15 cellular contexts compared by ENCODE assay signal in the genomic region with DNA sequence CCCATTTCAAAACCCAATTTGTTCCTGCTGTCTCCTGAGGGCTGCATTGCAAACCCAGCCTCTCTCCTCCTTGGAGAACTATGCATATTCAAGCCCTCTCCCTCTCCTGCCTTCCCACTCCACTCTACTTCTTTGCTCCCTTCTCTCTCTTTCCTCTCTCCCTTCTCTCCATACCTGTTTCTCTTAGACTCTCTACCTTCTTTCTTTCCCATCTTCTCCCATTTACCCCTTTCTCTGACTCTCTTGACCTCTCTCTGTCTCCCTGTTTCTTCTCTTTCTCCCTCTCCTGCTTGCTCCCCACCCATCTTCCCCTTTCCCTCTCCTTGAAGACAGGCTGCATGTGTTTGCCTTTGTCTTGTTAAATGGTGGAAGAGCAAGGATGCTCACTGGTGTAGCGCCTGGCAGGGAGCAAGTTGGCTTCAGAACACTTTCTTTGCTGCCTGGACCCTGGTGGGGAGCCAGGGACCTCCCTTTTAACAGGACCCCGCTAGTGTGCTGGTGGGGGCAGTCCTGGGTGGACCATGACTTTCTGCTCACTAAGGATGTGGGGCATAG.
A peak's percentile ranks its signal among the peaks of the same experiment; 100 is the strongest.
DNase-seq lines count a peak whose midpoint lies in the region; ATAC-seq and TF ChIP-seq lines count a peak whose summit lies in the region.
"Had no signal": no experiment of that assay in that cellular context is flagged by ENCODE, and none has a peak within 500 bp of the region (broad histone marks: within the 10 kb centered on the region; RNA-seq: fewer than 3 reads in every experiment).

No MANE protein-coding gene starts in this region.

- peak overlapping the region; percentile 17 for H4K8ac ChIP-seq in neuronal stem cell (ENCODE audit: low read depth, low read length)

- H4K20me1 ChIP-seq in GM23338 (replicated peaks; ENCODE audit: insufficient read depth): no peaks in the 10 kb centered on the region

- POLR2A ChIA-PET in HEK293 (lab: Yijun Ruan, JAX): no interaction called here

- H3K36me3 ChIP-seq in GM23338 (ENCODE audit: insufficient read depth) (no peaks in the 10 kb centered on the region), HEK293 (ENCODE audit: control insufficient read depth in 2 of 2, insufficient read depth in 1 of 2, low read length in 2 of 2) (no peaks in the 10 kb centered on the region), neuronal stem cell (replicated peaks in 1 of 2; ENCODE audit: control insufficient read depth in 2 of 2, insufficient read depth in 2 of 2, low read length in 2 of 2) (no peaks in the 10 kb centered on the region)
- H3K36me3 ChIP-seq: HAP-1 had no signal

- ATAC-seq in GM23338: peak; percentile 48
- ATAC-seq in activated T-cell treated with anti-CD3 and anti-CD28 coated beads, Interleukin-2, amount 50 U/mL, for 72 hours (replicated peaks in 1 of 2): no peak
- ATAC-seq in effector memory CD8-positive, alpha-beta T cell (replicated peaks): no peak

- H3K23ac ChIP-seq in neuronal stem cell (ENCODE audit: low read depth, low read length, poor library complexity): no peak overlapping the region

- H3K79me2 ChIP-seq in GM23338 (replicated peaks; ENCODE audit: insufficient read depth): no peaks in the 10 kb centered on the region

- H2AFZ ChIP-seq in GM23338 (peak overlapping the region; percentile 85), neuronal stem cell (ENCODE audit: low read length) (no peak overlapping the region)

- H3K27me3 ChIP-seq in GM23338 (ENCODE audit: insufficient read depth): no peaks in the 10 kb centered on the region
- peaks cover 0 to 28% (median 0%) of the 10 kb centered on the region in 3 experiments for H3K27me3 ChIP-seq in neuronal stem cell (ENCODE audit: control insufficient read depth in 3 of 3, insufficient read depth in 3 of 3, low read depth in 1 of 3, low read length in 3 of 3)

- peak overlapping the region; percentile 42; the same call in 1 of the 2 replicates for H3K4me2 ChIP-seq in GM23338
- H3K4me2 ChIP-seq in neuronal stem cell (ENCODE audit: insufficient read depth, low read length, poor library complexity, severe bottlenecking): no peak overlapping the region

- H2BK120ac ChIP-seq in neuronal stem cell (ENCODE audit: low read depth, low read length): no peak overlapping the region

- no peaks in the 10 kb centered on the region for H3K79me1 ChIP-seq in neuronal stem cell (ENCODE audit: low read depth, low read length)

- no peak overlapping the region for H3K9ac ChIP-seq in neuronal stem cell (ENCODE audit: low read depth, low read length, poor library complexity)

- H3K36me3 Mint-ChIP-seq in GM23338 (ENCODE audit: low read depth) (no peaks in the 10 kb centered on the region), brain (no peaks in the 10 kb centered on the region)
- no peaks in the 10 kb centered on the region for H3K36me3 Mint-ChIP-seq in activated T-cell treated with anti-CD3 and anti-CD28 coated beads, Interleukin-2, amount 50 U/mL, for 72 hours (ENCODE audit: insufficient read depth in 2 of 2)
- H3K36me3 Mint-ChIP-seq in effector memory CD8-positive, alpha-beta T cell (ENCODE audit: insufficient read depth): no peaks in the 10 kb centered on the region
- H3K36me3 Mint-ChIP-seq: CD8-positive, alpha-beta memory T cell had no signal

- no peaks in the 10 kb centered on the region for H3K9me3 Mint-ChIP-seq in GM23338
- H3K9me3 Mint-ChIP-seq in brain: no peaks in the 10 kb centered on the region
- H3K9me3 Mint-ChIP-seq in activated T-cell treated with anti-CD3 and anti-CD28 coated beads, Interleukin-2, amount 50 U/mL, for 72 hours: no peaks in the 10 kb centered on the region
- H3K9me3 Mint-ChIP-seq in effector memory CD8-positive, alpha-beta T cell: no peaks in the 10 kb centered on the region
- H3K9me3 Mint-ChIP-seq: CD8-positive, alpha-beta memory T cell; HFFc6; IgD-negative memory B cell had no signal

- H4K91ac ChIP-seq in neuronal stem cell (ENCODE audit: low read depth, low read length, poor library complexity): peak overlapping the region; percentile 83

- H2AK5ac ChIP-seq in neuronal stem cell (ENCODE audit: low read depth, low read length): peak overlapping the region; percentile 50

- peaks cover 35% of the 10 kb centered on the region for H3K4me1 Mint-ChIP-seq in GM23338
- H3K4me1 Mint-ChIP-seq in brain: peaks cover 55% of the 10 kb centered on the region
- peaks cover 13% of the 10 kb centered on the region for H3K4me1 Mint-ChIP-seq in activated T-cell treated with anti-CD3 and anti-CD28 coated beads, Interleukin-2, amount 50 U/mL, for 72 hours (ENCODE audit: low read depth)
- H3K4me1 Mint-ChIP-seq in effector memory CD8-positive, alpha-beta T cell (ENCODE audit: low read depth in 2 of 2): no peaks in the 10 kb centered on the region
- H3K4me1 Mint-ChIP-seq: CD8-positive, alpha-beta memory T cell had no signal

- H2BK5ac ChIP-seq in neuronal stem cell (ENCODE audit: low read length): no peak overlapping the region

- CTCF ChIA-PET in HEK293 (lab: Yijun Ruan, JAX): no interaction called here

- H3K9me3 ChIP-seq in HEK293 (ENCODE audit: control insufficient read depth, insufficient read depth, low read depth, low read length) (no peaks in the 10 kb centered on the region), neuronal stem cell (replicated peaks in 1 of 2; ENCODE audit: control insufficient read depth in 2 of 2, insufficient read depth in 1 of 2, low read depth in 1 of 2, low read length in 2 of 2) (peaks cover 0 to 2% of the 10 kb centered on the region in 2 donors)
- H3K9me3 ChIP-seq: Caco-2, HAP-1 had no signal

- TF ChIP-seq CTCF in GM23338 (conservative IDR thresholded peaks at IDR 0.05; ENCODE audit: low read depth in 2 of 2) (no peak), HEK293 (tag by site-specific recombination; IDR thresholded peaks at IDR 0.05) (no peak), brain (conservative IDR thresholded peaks at IDR 0.05) (no peak), foreskin fibroblast (IDR thresholded peaks at IDR 0.05; ENCODE audit: low read depth, low read length) (no peak)

- peak overlapping the region; percentile 17 for H3K14ac ChIP-seq in neuronal stem cell (ENCODE audit: low read length)

- no CpG with 5 or more reads among the region's 2 CpGs for WGBS in neuronal stem cell (ENCODE audit: extremely low coverage in 2 of 2, insufficient read length in 2 of 2, insufficient replicate concordance in 1 of 2), 2 donors

- peak overlapping the region; percentile 72 for H3K18ac ChIP-seq in neuronal stem cell (ENCODE audit: low read length)

- H3K4me1 ChIP-seq in GM23338 (ENCODE audit: insufficient read depth): peaks cover 20% of the 10 kb centered on the region; the same call in 1 of the 2 replicates
- H3K4me1 ChIP-seq in HEK293 (ENCODE audit: control insufficient read depth, insufficient read depth, low read length): no peaks in the 10 kb centered on the region
- H3K4me1 ChIP-seq in neuronal stem cell (ENCODE audit: control insufficient read depth in 2 of 2, insufficient read depth in 1 of 2, low read depth in 1 of 2, low read length in 2 of 2): peaks cover 0 to 9% of the 10 kb centered on the region in 2 donors
- H3K4me1 ChIP-seq: Caco-2, HAP-1 had no signal

- H2BK12ac ChIP-seq in neuronal stem cell (ENCODE audit: low read length): no peak overlapping the region

- no peaks in the 10 kb centered on the region for H3K9me2 ChIP-seq in GM23338 (ENCODE audit: insufficient read depth)

- no peak overlapping the region for H3K4ac ChIP-seq in neuronal stem cell (ENCODE audit: low read length)

- H3K27ac Mint-ChIP-seq in GM23338 (no peak overlapping the region), brain (peak overlapping the region in 3 of 5 experiments; percentile 18 to 62 (median 32))
- no peak overlapping the region for H3K27ac Mint-ChIP-seq in activated T-cell treated with anti-CD3 and anti-CD28 coated beads, Interleukin-2, amount 50 U/mL, for 72 hours
- H3K27ac Mint-ChIP-seq in effector memory CD8-positive, alpha-beta T cell: no peak overlapping the region
- H3K27ac Mint-ChIP-seq: B cell, HFFc6, IgD-negative memory B cell had no signal

- H3K4me3 ChIP-seq in GM23338 (no peak overlapping the region), HEK293 (ENCODE audit: low read depth, low read length) (no peak overlapping the region), neuronal stem cell (ENCODE audit: low read length in 2 of 2) (no peak overlapping the region), foreskin fibroblast (ENCODE audit: low read depth in 1 of 2, low read length in 2 of 2) (no peak overlapping the region)
- H3K4me3 ChIP-seq: HAP-1 had no signal

- DNase-seq in GM23338 (ENCODE audit: low spot score) (no peak), neuronal stem cell (ENCODE audit: low spot score) (no peak), foreskin fibroblast (no peak)
- DNase-seq in activated T-cell treated with anti-CD3 and anti-CD28 coated beads, Interleukin-2, amount 50 U/mL, for 72 hours: no peak
- no peak for DNase-seq in effector memory CD8-positive, alpha-beta T cell
- DNase-seq: Caco-2; CD8-positive, alpha-beta memory T cell; DND-41; GDM1; HFFc6 had no signal

- H3K27me3 Mint-ChIP-seq in GM23338 (ENCODE audit: insufficient read depth, low read depth, poor library complexity) (peaks cover 10% of the 10 kb centered on the region), brain (peaks cover 3% of the 10 kb centered on the region)
- H3K27me3 Mint-ChIP-seq in activated T-cell treated with anti-CD3 and anti-CD28 coated beads, Interleukin-2, amount 50 U/mL, for 72 hours (ENCODE audit: low read depth): no peaks in the 10 kb centered on the region
- H3K27me3 Mint-ChIP-seq in effector memory CD8-positive, alpha-beta T cell: peaks cover 15 to 28% of the 10 kb centered on the region in 2 donors
- H3K27me3 Mint-ChIP-seq: B cell had no signal

- H3K27ac ChIP-seq in GM23338 (ENCODE audit: low read depth) (no peak overlapping the region), HEK293 (ENCODE audit: extremely low read depth, low read depth, low read length) (no peak overlapping the region), neuronal stem cell (replicated peaks; ENCODE audit: low read length) (no peak overlapping the region)

- H3F3A ChIP-seq in GM23338 (replicated peaks; ENCODE audit: low read depth): no peaks in the 10 kb centered on the region

- no peak overlapping the region for H2BK15ac ChIP-seq in neuronal stem cell (ENCODE audit: low read length)

- no peak overlapping the region for H3K4me3 Mint-ChIP-seq in GM23338
- no peak overlapping the region for H3K4me3 Mint-ChIP-seq in brain
- no peak overlapping the region for H3K4me3 Mint-ChIP-seq in activated T-cell treated with anti-CD3 and anti-CD28 coated beads, Interleukin-2, amount 50 U/mL, for 72 hours
- no peak overlapping the region for H3K4me3 Mint-ChIP-seq in effector memory CD8-positive, alpha-beta T cell
- H3K4me3 Mint-ChIP-seq: B cell; CD8-positive, alpha-beta memory T cell; HFFc6; IgD-negative memory B cell had no signal

TF ChIP-seq in GM23338, 12 proteins besides CTCF, POLR2A, EP300 and RAD21 (continues in another document):
- TF ChIP-seq EZH2 (IDR thresholded peaks at IDR 0.05; ENCODE audit: low read depth, unreplicated experiment) (no peak), JUNB (IDR thresholded peaks at IDR 0.05; ENCODE audit: unreplicated experiment) (no peak), CREB1 (CRISPR knock-in tag; IDR thresholded peaks at IDR 0.05; ENCODE audit: low read depth) (no peak)

TF ChIP-seq in HEK293, 187 proteins besides CTCF, POLR2A, EP300 and RAD21:
- TF ChIP-seq PRDM1 (tag by site-specific recombination; IDR thresholded peaks at IDR 0.05) (peak; percentile 10; the same call in 1 of the 2 replicates), ZNF133 (tag by site-specific recombination; IDR thresholded peaks at IDR 0.05) (no peak)

Comparison
In these comparisons a context has a peak if more than half of its experiments do, and no peak if none do; other contexts are left out.
1. H3K27ac Mint-ChIP-seq: peak in brain (3 of 5); none in GM23338 (single experiment), activated T-cell treated with anti-CD3 and anti-CD28 coated beads, Interleukin-2, amount 50 U/mL, for 72 hours (single experiment) and effector memory CD8-positive, alpha-beta T cell (0 of 2).